ENCODE assay signal across 24 cellular contexts in the genomic region with DNA sequence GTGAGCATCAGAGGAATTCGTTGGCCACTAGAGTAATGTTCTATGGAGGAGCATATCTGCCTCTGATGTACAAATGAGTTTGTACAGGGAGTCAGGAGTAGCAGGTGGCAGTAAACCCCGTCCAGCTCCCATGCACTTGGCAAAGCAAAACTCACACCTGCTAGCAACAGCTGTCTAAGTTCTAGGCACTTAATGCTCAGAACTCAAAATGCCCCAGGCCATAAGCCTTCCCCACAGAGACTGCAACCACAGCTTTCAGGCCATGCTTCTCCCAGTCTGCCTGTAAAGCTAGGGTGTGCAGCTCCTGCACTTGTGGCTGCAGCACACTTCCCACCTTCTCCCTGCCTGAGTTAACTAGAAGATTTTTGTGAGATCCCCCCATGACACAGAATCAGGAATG.
"Had no signal": no experiment of that assay in that cellular context is flagged by ENCODE, and none has a peak within 500 bp of the region (broad histone marks: within the 10 kb centered on the region; RNA-seq: fewer than 3 reads in every experiment).

No MANE protein-coding gene starts in this region.

- H3K4me3 ChIP-seq: coronary artery, esophagus muscularis mucosa, gastroesophageal sphincter, ovary, prostate gland, thyroid gland, upper lobe of right lung had no signal

- ATAC-seq: gastroesophageal sphincter, left ventricle myocardium superior, natural killer cell, right cardiac atrium, upper lobe of right lung had no signal

- DNase-seq: activated B cell treated with CpG ODN at 0.5 μM for 24 hours; activated CD4-positive, alpha-beta memory T cell treated with anti-CD3 and anti-CD28 coated beads for 36 hours; activated CD4-positive, alpha-beta T cell treated with anti-CD3 and anti-CD28 coated beads for 48 hours; activated effector memory CD4-positive, alpha-beta T cell treated with Interleukin-2 at 50 U/mL for 16 hours; activated naive CD4-positive, alpha-beta T cell treated with anti-CD3 and anti-CD28 coated beads for 36 hours; activated naive CD8-positive, alpha-beta T cell treated with anti-CD3 and anti-CD28 coated beads, Interleukin-2, amount 10 ng/mL, durations not matched to agents 7 days and 5 days; activated T-cell treated with anti-CD3 and anti-CD28 coated beads, Interleukin-2, amount 50 U/mL, for 48 hours; amygdala; cerebellar nuclear complex; head of caudate nucleus; hypothalamus; left ventricle myocardium superior; mammary epithelial cell; natural killer cell; ovary; right cardiac atrium; stimulated activated CD4-positive, alpha-beta T cell treated with anti-CD3 and anti-CD28 coated beads, Interleukin-4, amount 100 ng/mL, for 24 hours; stimulated activated naive CD4-positive, alpha-beta T cell treated with Interleukin-2 at 50 U/mL for 16 hours; thyroid gland; upper lobe of right lung had no signal
